Comparison of ENCODE assay signal across 1 cellular context in the genomic region with DNA sequence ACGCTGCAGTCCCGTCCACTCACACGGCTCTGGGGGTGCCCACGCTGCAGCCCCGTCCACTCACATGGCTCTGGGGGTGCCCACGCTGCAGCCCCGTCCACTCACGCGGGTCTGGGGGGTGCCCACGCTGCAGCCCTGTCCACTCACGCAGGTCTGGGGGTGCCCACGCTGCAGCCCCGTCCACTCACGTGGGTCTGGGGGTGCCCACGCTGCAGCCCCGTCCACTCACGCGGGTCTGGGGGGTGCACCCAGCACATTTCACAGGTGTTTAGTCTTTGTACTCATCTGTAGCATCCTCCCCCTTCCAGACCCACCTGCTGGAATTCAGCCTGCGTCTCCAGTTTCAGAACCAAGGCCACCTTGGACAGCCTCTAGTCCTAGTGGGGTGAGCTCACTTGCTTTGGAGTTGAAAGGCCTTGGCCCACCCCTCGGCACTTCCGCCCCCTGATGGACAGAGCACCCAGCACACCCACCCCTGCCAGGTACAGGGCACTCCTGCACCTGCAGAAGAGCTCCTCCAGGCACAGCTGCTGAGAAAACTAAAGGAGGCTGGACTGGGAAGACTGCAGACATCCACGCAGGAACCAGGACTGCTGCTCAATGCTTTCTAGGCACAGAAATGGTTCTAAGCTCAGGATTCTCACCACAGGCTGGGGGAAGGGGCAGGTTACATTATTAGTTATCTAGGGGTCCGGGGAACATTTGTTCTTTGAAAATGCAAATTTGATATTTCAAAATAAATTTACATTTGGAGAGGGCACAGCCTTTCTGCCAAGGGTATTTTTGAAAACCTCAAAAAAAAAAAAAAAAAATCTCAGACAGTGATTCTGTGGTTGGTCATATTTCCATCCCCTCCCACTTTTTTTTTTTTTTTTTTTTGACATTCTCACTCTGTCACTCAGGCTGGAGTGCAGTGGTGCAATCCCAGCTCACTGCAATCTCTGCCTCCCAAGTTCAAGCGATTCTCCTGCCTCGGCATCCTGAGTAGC.
TF ChIP-seq lines count a peak whose summit lies in the region.

No MANE protein-coding gene starts in this region.

TF ChIP-seq in H1, 55 proteins besides CTCF, POLR2A, EP300 and RAD21:
- TF ChIP-seq RXRA (IDR thresholded peaks at IDR 0.05; ENCODE audit: insufficient read depth, low read depth, low read length): no peak
- no peak for TF ChIP-seq BCL11A (IDR thresholded peaks at IDR 0.05; ENCODE audit: low read depth in 2 of 2, low read length in 2 of 2)
- no peak for TF ChIP-seq CEBPB (IDR thresholded peaks at IDR 0.05; ENCODE audit: low read depth, low read length)
- no peak for TF ChIP-seq HDAC2 (IDR thresholded peaks at IDR 0.05; ENCODE audit: borderline replicate concordance in 1 of 2, low read depth in 2 of 2, low read length in 2 of 2)
- no peak for TF ChIP-seq CBX8 (IDR thresholded peaks at IDR 0.05; ENCODE audit: borderline replicate concordance, low read depth, low read length)
- TF ChIP-seq, protein P1, sequence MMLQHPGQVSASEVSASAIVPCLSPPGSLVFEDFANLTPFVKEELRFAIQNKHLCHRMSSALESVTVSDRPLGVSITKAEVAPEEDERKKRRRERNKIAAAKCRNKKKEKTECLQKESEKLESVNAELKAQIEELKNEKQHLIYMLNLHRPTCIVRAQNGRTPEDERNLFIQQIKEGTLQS (IDR thresholded peaks at IDR 0.05; ENCODE audit: insufficient read depth, low read depth, low read length): no peak
- TF ChIP-seq RNF2 (IDR thresholded peaks at IDR 0.05; ENCODE audit: borderline replicate concordance, low read depth, low read length, missing control alignments, poor library complexity, severe bottlenecking): no peak
- TF ChIP-seq JUN (IDR thresholded peaks at IDR 0.05; ENCODE audit: low read depth, low read length): no peak
- no peak for TF ChIP-seq GABPA (IDR thresholded peaks at IDR 0.05; ENCODE audit: borderline replicate concordance, insufficient read depth, low read length)
- TF ChIP-seq PHF8 (conservative IDR thresholded peaks at IDR 0.05; ENCODE audit: low read depth, low read length): no peak
- TF ChIP-seq CREB1 (IDR thresholded peaks at IDR 0.05): no peak
- TF ChIP-seq TAF1 (IDR thresholded peaks at IDR 0.05; ENCODE audit: low read depth, low read length): no peak
